In the genomic region with DNA sequence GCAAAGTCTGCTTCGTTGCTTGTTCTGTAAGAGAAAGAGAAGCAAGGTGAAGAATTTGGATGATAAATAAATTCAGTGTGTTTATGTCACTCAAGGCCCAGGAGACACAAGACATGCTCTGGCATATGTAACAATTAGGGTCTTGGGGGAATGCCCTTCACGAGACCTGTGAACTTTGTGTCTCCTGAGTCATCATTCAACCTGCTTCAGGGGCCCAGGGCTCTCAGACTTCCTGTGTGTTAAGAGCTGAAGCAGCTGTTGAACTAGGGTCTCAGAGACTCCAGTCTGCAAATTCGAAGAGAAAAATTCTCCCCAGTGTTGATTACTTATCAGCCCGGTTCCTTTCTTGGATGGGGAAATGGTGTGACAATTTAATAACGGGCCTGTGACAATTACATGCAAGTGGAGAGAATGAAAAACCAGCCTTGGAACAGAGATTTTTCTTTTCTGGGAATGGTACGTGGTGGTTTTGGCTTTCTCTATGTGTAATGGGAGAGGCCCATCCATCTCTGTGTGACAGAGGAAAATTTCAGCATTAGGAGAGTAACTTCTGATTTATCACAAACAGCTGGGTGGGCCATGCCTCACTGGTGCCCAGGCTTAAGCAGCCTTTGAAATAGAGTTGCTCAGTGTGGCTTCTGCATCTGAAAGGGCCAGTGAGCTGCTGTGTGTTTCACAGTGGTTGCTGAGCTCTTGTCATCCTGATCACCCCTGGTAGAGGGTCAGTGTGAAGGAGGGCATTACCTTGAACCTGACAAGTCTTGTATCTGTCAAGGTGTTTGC, we compare ENCODE assay signal across 29 cellular contexts. TPM values are rescaled to one million over a fixed set of nuclear protein-coding genes. Genes with fewer than 3 reads are reported as not detected.
DNase-seq lines count a peak whose midpoint lies in the region; ATAC-seq and TF ChIP-seq lines count a peak whose summit lies in the region.
"Had no signal": no experiment of that assay in that cellular context is flagged by ENCODE, and none has a peak within 500 bp of the region (broad histone marks: within the 10 kb centered on the region; RNA-seq: fewer than 3 reads in every experiment).

No MANE protein-coding gene starts in this region.

- intact Hi-C loops in left lung (cut with DNase I) = no loop called here
- intact Hi-C loops in CD4-positive, alpha-beta memory T cell (cut with micrococcal nuclease) = no loop called here

- POLR2A ChIA-PET in CD4-positive, alpha-beta memory T cell (lab: Charles Lee; ENCODE audit: partially characterized antibody) = no interaction called here

- H3K27me3 ChIP-seq in HUES48 (ENCODE audit: control insufficient read depth, insufficient read depth, low read length) (no peaks in the 10 kb centered on the region), left lung (no peaks in the 10 kb centered on the region)
- no peaks in the 10 kb centered on the region for H3K27me3 ChIP-seq in CD4-positive, alpha-beta memory T cell (ENCODE audit: insufficient read depth, low read length)
- H3K27me3 ChIP-seq: dorsolateral prefrontal cortex, sigmoid colon, vagina had no signal

- peak overlapping the region; percentile 89 for H3K27ac Mint-ChIP-seq in progenitor cell of endocrine pancreas
- no peak overlapping the region for H3K27ac Mint-ChIP-seq in CD4-positive, alpha-beta memory T cell
- H3K27ac Mint-ChIP-seq: activated naive CD4-positive, alpha-beta T cell treated with anti-CD3 and anti-CD28 coated beads for 36 hours; activated T-cell treated with anti-CD3 and anti-CD28 coated beads, Interleukin-2, amount 50 U/mL, for 72 hours; CD8-positive, alpha-beta memory T cell; naive thymus-derived CD4-positive, alpha-beta T cell; T-cell had no signal

- H3K4me1 ChIP-seq in HUES48 (ENCODE audit: control insufficient read depth, insufficient read depth, low read length) = peaks cover 41% of the 10 kb centered on the region
- no peaks in the 10 kb centered on the region for H3K4me1 ChIP-seq in left lung
- H3K4me1 ChIP-seq in CD4-positive, alpha-beta memory T cell (ENCODE audit: insufficient read depth, low read length) = no peaks in the 10 kb centered on the region
- H3K4me1 ChIP-seq: parathyroid adenoma, vagina had no signal

- no peaks in the 10 kb centered on the region for H3K9me3 Mint-ChIP-seq in progenitor cell of endocrine pancreas (ENCODE audit: low read depth)
- no peaks in the 10 kb centered on the region for H3K9me3 Mint-ChIP-seq in CD4-positive, alpha-beta memory T cell
- H3K9me3 Mint-ChIP-seq: activated naive CD4-positive, alpha-beta T cell treated with anti-CD3 and anti-CD28 coated beads for 36 hours; activated T-cell treated with anti-CD3 and anti-CD28 coated beads, Interleukin-2, amount 50 U/mL, for 72 hours; CD8-positive, alpha-beta memory T cell; central memory CD8-positive, alpha-beta T cell; T-cell had no signal

- H3K36me3 Mint-ChIP-seq in progenitor cell of endocrine pancreas (ENCODE audit: insufficient read depth) = peaks cover 2% of the 10 kb centered on the region
- no peaks in the 10 kb centered on the region for H3K36me3 Mint-ChIP-seq in CD4-positive, alpha-beta memory T cell
- H3K36me3 Mint-ChIP-seq: CD8-positive, alpha-beta memory T cell; naive thymus-derived CD4-positive, alpha-beta T cell; T-cell had no signal

- H3K27ac ChIP-seq in HUES48 (ENCODE audit: low read depth, low read length) (peak overlapping the region; percentile 21), left lung (no peak overlapping the region)
- no peak overlapping the region for H3K27ac ChIP-seq in CD4-positive, alpha-beta memory T cell (ENCODE audit: low read depth, low read length)
- H3K27ac ChIP-seq: dorsolateral prefrontal cortex, parathyroid adenoma, PC-9, vagina had no signal

- TF ChIP-seq CTCF in left lung (IDR thresholded peaks at IDR 0.05) (no peak), progenitor cell of endocrine pancreas (IDR thresholded peaks at IDR 0.05; ENCODE audit: unreplicated experiment) (no peak)

- no peak overlapping the region for H3K9ac ChIP-seq in HUES48 (ENCODE audit: low read depth, low read length)
- H3K9ac ChIP-seq: parathyroid adenoma had no signal

- CTCF ChIA-PET in CD4-positive, alpha-beta memory T cell (lab: Charles Lee; ENCODE audit: partially characterized antibody) = no interaction called here

- no peaks in the 10 kb centered on the region for H3K27me3 Mint-ChIP-seq in progenitor cell of endocrine pancreas
- peaks cover 4 to 14% of the 10 kb centered on the region in 2 donors for H3K27me3 Mint-ChIP-seq in CD4-positive, alpha-beta memory T cell

- H3K4me3 Mint-ChIP-seq in progenitor cell of endocrine pancreas (ENCODE audit: low read depth) = no peak overlapping the region
- H3K4me3 Mint-ChIP-seq in CD4-positive, alpha-beta memory T cell = no peak overlapping the region
- H3K4me3 Mint-ChIP-seq: activated naive CD4-positive, alpha-beta T cell treated with anti-CD3 and anti-CD28 coated beads for 36 hours; activated T-cell treated with anti-CD3 and anti-CD28 coated beads, Interleukin-2, amount 50 U/mL, for 72 hours; CD8-positive, alpha-beta memory T cell; central memory CD8-positive, alpha-beta T cell; naive thymus-derived CD4-positive, alpha-beta T cell; T-cell had no signal

- no peaks in the 10 kb centered on the region for H3K9me3 ChIP-seq in HUES48 (ENCODE audit: control insufficient read depth, insufficient read depth, low read length)
- H3K9me3 ChIP-seq in left lung = no peaks in the 10 kb centered on the region
- no peaks in the 10 kb centered on the region for H3K9me3 ChIP-seq in CD4-positive, alpha-beta memory T cell (ENCODE audit: control insufficient read depth in 1 of 2, low read length in 2 of 2)
- H3K9me3 ChIP-seq: sigmoid colon, vagina had no signal

- peaks cover 60% of the 10 kb centered on the region for H3K4me1 Mint-ChIP-seq in progenitor cell of endocrine pancreas (ENCODE audit: low read depth)
- peaks cover 2 to 10% (median 9%) of the 10 kb centered on the region in 4 donors for H3K4me1 Mint-ChIP-seq in CD4-positive, alpha-beta memory T cell
- H3K4me1 Mint-ChIP-seq: central memory CD8-positive, alpha-beta T cell had no signal

- no peaks in the 10 kb centered on the region for H3K36me3 ChIP-seq in HUES48 (ENCODE audit: control insufficient read depth, insufficient read depth, low read length)
- H3K36me3 ChIP-seq in left lung = no peaks in the 10 kb centered on the region
- H3K36me3 ChIP-seq in CD4-positive, alpha-beta memory T cell (ENCODE audit: insufficient read depth, low read length) = no peaks in the 10 kb centered on the region
- H3K36me3 ChIP-seq: sigmoid colon, vagina had no signal

- no peak overlapping the region for H3K4me3 ChIP-seq in HUES48 (ENCODE audit: low read depth, low read length)
- no peak overlapping the region for H3K4me3 ChIP-seq in left lung
- no peak overlapping the region for H3K4me3 ChIP-seq in CD4-positive, alpha-beta memory T cell (ENCODE audit: low read length in 2 of 2)
- H3K4me3 ChIP-seq: dorsolateral prefrontal cortex, PC-9, sigmoid colon, vagina had no signal

- ATAC-seq in left lung (peak; percentile 42), HG02973 (IDR thresholded peaks at IDR 0.05; ENCODE audit: unreplicated experiment) (no peak), GM21825 (IDR thresholded peaks at IDR 0.05; ENCODE audit: unreplicated experiment) (no peak)
- ATAC-seq: activated T-cell treated with anti-CD3 and anti-CD28 coated beads, Interleukin-2, amount 50 U/mL, for 72 hours; naive thymus-derived CD4-positive, alpha-beta T cell; T-cell had no signal

- DNase-seq in ELF-1 (ENCODE audit: low read depth, low spot score) (peak; percentile 48), left lung (no peak), progenitor cell of endocrine pancreas (ENCODE audit: low spot score, unreplicated experiment) (no peak)
- no peak for DNase-seq in CD4-positive, alpha-beta memory T cell
- DNase-seq: activated CD4-positive, alpha-beta T cell treated with anti-CD3 and anti-CD28 coated beads for 1 hour; activated CD8-positive, alpha-beta memory T cell treated with anti-CD3 and anti-CD28 coated beads for 24 hours; activated naive CD4-positive, alpha-beta T cell treated with anti-CD3 and anti-CD28 coated beads for 36 hours; activated T-cell treated with anti-CD3 and anti-CD28 coated beads, Interleukin-2, amount 50 U/mL, for 72 hours; CD8-positive, alpha-beta memory T cell; DMS153; dorsolateral prefrontal cortex; foreskin fibroblast; GDM1; hippocampal formation; naive thymus-derived CD4-positive, alpha-beta T cell; NCI-H1092 treated with DMSO at 0.1 percent for 48 hours; NCI-H226; NCI-H82; PC-9; SHP77 treated with DMSO at 0.1 percent for 48 hours; sigmoid colon; substantia nigra; T-cell had no signal

RNA-seq across cellular contexts. Expression of gene HUNK, which starts 22.4 kb away (rescaled TPM):
- total RNA-seq in left lung (1 to 10 TPM; 2.9 to 6.1 TPM), progenitor cell of endocrine pancreas (39.5 and 41.9 TPM in 2 replicates)
- total RNA-seq in CD4-positive, alpha-beta memory T cell = under 1 TPM; 0.26 to 0.44 TPM
- under 1 TPM in 1 of 2 donors, not detected in 1; 0.07 TPM for polyA plus RNA-seq in CD4-positive, alpha-beta memory T cell
- total RNA-seq: PC-9 had no signal
- polyA plus RNA-seq: naive thymus-derived CD4-positive, alpha-beta T cell had no signal
